ENCODE assay signal across 13 cellular contexts in the genomic region with DNA sequence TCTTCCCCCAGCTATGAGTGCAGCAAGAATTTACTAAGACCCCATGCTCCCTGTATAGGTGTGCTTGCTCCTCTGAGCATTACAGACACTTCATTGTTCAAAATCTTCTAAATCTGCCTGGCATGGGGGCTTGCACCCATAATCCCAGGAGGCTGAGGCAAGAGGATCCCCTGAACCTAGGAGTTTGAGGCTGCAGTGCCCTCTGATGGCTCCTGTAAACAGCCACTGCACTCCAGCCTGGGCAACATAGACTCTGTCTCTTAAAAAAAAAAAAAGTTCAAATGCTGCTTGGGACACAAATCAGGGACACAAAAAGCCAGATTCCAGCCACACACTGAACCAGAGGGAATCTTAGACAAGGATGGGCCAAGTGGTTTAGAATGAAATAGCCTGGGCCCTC. TPM values are rescaled to one million over a fixed set of nuclear protein-coding genes. Genes with fewer than 3 reads are reported as not detected.
DNase-seq lines count a peak whose midpoint lies in the region; ATAC-seq and TF ChIP-seq lines count a peak whose summit lies in the region.
"Had no signal": no experiment of that assay in that cellular context is flagged by ENCODE, and none has a peak within 500 bp of the region (broad histone marks: within the 10 kb centered on the region; RNA-seq: fewer than 3 reads in every experiment).

No MANE protein-coding gene starts in this region.

- peaks cover 7% of the 10 kb centered on the region for H3K79me2 ChIP-seq in MM.1S (ENCODE audit: low read length)

- POLR2A ChIA-PET in activated CD8-positive, alpha-beta T cell treated with anti-CD3 and anti-CD28 coated beads for 36 hours (lab: Charles Lee): interaction anchor here (1.3 kb wide), 1 partner anchor 35 kb away, joined by 5 read pairs; no protein-coding TSS in a partner anchor
- POLR2A ChIA-PET in activated CD8-positive, alpha-beta T cell treated with anti-CD3 and anti-CD28 coated beads, Interleukin-2, amount 10 ng/mL, durations not matched to agents 7 days and 5 days (lab: Charles Lee): interaction anchor here (1.0 kb wide), 1 partner anchor 48 kb away, joined by 5 read pairs; no protein-coding TSS in a partner anchor

- no peak for ATAC-seq in activated CD8-positive, alpha-beta T cell treated with anti-CD3 and anti-CD28 coated beads for 36 hours
- no peak for ATAC-seq in activated CD8-positive, alpha-beta T cell treated with anti-CD3 and anti-CD28 coated beads, Interleukin-2, amount 10 ng/mL, durations not matched to agents 7 days and 5 days
- ATAC-seq in HG03039 (IDR thresholded peaks at IDR 0.05; ENCODE audit: unreplicated experiment) (no peak), upper lobe of left lung (ENCODE audit: low FRiP score in 2 of 2) (no peak)
- ATAC-seq: esophagus mucosa had no signal

- peaks cover 14% of the 10 kb centered on the region for H3K27me3 ChIP-seq in MM.1S (replicated peaks; ENCODE audit: insufficient read depth, low read length)
- H3K27me3 ChIP-seq in spleen (replicated peaks in 1 of 7): peaks cover 0 to 9% (median 0%) of the 10 kb centered on the region in 7 donors
- H3K27me3 ChIP-seq in upper lobe of left lung: no peaks in the 10 kb centered on the region
- H3K27me3 ChIP-seq: ovary had no signal

- H3K36me3 ChIP-seq in MM.1S (replicated peaks; ENCODE audit: insufficient read depth, low read length): no peaks in the 10 kb centered on the region
- H3K36me3 ChIP-seq in spleen: no peaks in the 10 kb centered on the region
- H3K36me3 ChIP-seq in upper lobe of left lung: no peaks in the 10 kb centered on the region
- H3K36me3 ChIP-seq: ovary had no signal

- CTCF ChIA-PET in activated CD8-positive, alpha-beta T cell treated with anti-CD3 and anti-CD28 coated beads for 36 hours (lab: Charles Lee): interaction anchor here (0.8 to 2.7 kb wide), 5 partner anchors 8 to 150 kb away, joined by 3 to 13 read pairs (median 5); no protein-coding TSS in a partner anchor
- CTCF ChIA-PET in activated CD8-positive, alpha-beta T cell treated with anti-CD3 and anti-CD28 coated beads, Interleukin-2, amount 10 ng/mL, durations not matched to agents 7 days and 5 days (lab: Charles Lee): interaction anchor here (1.0 to 9.4 kb wide), 5 partner anchors 10 to 150 kb away, joined by 3 to 100 read pairs (median 5); no protein-coding TSS in a partner anchor

- H4K20me1 ChIP-seq in MM.1S (ENCODE audit: insufficient read depth, low read length): no peaks in the 10 kb centered on the region

- no peak overlapping the region for H3K4me3 Mint-ChIP-seq in activated CD8-positive, alpha-beta T cell treated with anti-CD3 and anti-CD28 coated beads for 36 hours
- H3K4me3 Mint-ChIP-seq in activated CD8-positive, alpha-beta T cell treated with anti-CD3 and anti-CD28 coated beads, Interleukin-2, amount 10 ng/mL, durations not matched to agents 7 days and 5 days: no peak overlapping the region
- H3K4me3 Mint-ChIP-seq in chondrocyte (ENCODE audit: unreplicated experiment): no peak overlapping the region
- H3K4me3 Mint-ChIP-seq: activated CD4-positive, alpha-beta T cell treated with anti-CD3 and anti-CD28 coated beads, Interleukin-2, amount 10 ng/mL, durations not matched to agents 24 days and 14 days had no signal

- no peak overlapping the region for H3K27ac ChIP-seq in MM.1S (ENCODE audit: low read length)
- peak overlapping the region in 7 of 8 donors; percentile 13 to 66 (median 48) for H3K27ac ChIP-seq in spleen
- no peak overlapping the region for H3K27ac ChIP-seq in upper lobe of left lung
- H3K27ac ChIP-seq: ovary had no signal

- H3K4me1 ChIP-seq in MM.1S (ENCODE audit: low read length) (peaks cover 3% of the 10 kb centered on the region; the same call in 1 of the 2 replicates), spleen (peaks cover 5 to 61% (median 29%) of the 10 kb centered on the region in 6 donors), upper lobe of left lung (peaks cover 13 to 19% (median 14%) of the 10 kb centered on the region in 4 donors)

- H3F3A ChIP-seq in MM.1S (ENCODE audit: insufficient read depth, low read length): 0 out of 2 replicates have a peak, but pooled peaks cover 4% of the 10 kb centered on the region

- TF ChIP-seq EP300 in upper lobe of left lung (IDR thresholded peaks at IDR 0.05): no peak

- TF ChIP-seq CTCF in activated CD8-positive, alpha-beta T cell treated with anti-CD3 and anti-CD28 coated beads for 36 hours (IDR thresholded peaks at IDR 0.05): peak; percentile 24
- TF ChIP-seq CTCF in MM.1S (IDR thresholded peaks at IDR 0.05; ENCODE audit: low read length) (peak; percentile 17), chondrocyte (IDR thresholded peaks at IDR 0.05) (peak; percentile 25), spleen (IDR thresholded peaks at IDR 0.05 in 8 of 11, conservative IDR thresholded peaks at IDR 0.05 in 3 of 11) (no peak), upper lobe of left lung (IDR thresholded peaks at IDR 0.05) (no peak)

- H3K4me3 ChIP-seq in MM.1S (ENCODE audit: low read length) (no peak overlapping the region), spleen (no peak overlapping the region), upper lobe of left lung (no peak overlapping the region)
- H3K4me3 ChIP-seq: ovary had no signal

- no peak overlapping the region for H3K9ac ChIP-seq in MM.1S (ENCODE audit: low read length)

- no peak overlapping the region for H3K4me2 ChIP-seq in MM.1S (ENCODE audit: low read depth, low read length)

- peaks cover 19% of the 10 kb centered on the region for H3K4me1 Mint-ChIP-seq in activated CD8-positive, alpha-beta T cell treated with anti-CD3 and anti-CD28 coated beads for 36 hours (ENCODE audit: low read depth)
- H3K4me1 Mint-ChIP-seq in activated CD8-positive, alpha-beta T cell treated with anti-CD3 and anti-CD28 coated beads, Interleukin-2, amount 10 ng/mL, durations not matched to agents 7 days and 5 days (ENCODE audit: low read depth): peaks cover 29% of the 10 kb centered on the region
- peaks cover 12% of the 10 kb centered on the region for H3K4me1 Mint-ChIP-seq in chondrocyte (ENCODE audit: low read depth)

- H3K9me3 ChIP-seq in MM.1S (replicated peaks; ENCODE audit: insufficient read depth, low read length) (no peaks in the 10 kb centered on the region), spleen (no peaks in the 10 kb centered on the region), upper lobe of left lung (no peaks in the 10 kb centered on the region)
- H3K9me3 ChIP-seq: ovary had no signal

- no peaks in the 10 kb centered on the region for H3K36me3 Mint-ChIP-seq in activated CD8-positive, alpha-beta T cell treated with anti-CD3 and anti-CD28 coated beads for 36 hours (ENCODE audit: low read depth)
- peaks cover 6% of the 10 kb centered on the region for H3K36me3 Mint-ChIP-seq in activated CD8-positive, alpha-beta T cell treated with anti-CD3 and anti-CD28 coated beads, Interleukin-2, amount 10 ng/mL, durations not matched to agents 7 days and 5 days (ENCODE audit: low read depth)
- H3K36me3 Mint-ChIP-seq in chondrocyte (ENCODE audit: low read depth): no peaks in the 10 kb centered on the region

- intact Hi-C loops in activated CD8-positive, alpha-beta T cell treated with anti-CD3 and anti-CD28 coated beads for 36 hours (cut with micrococcal nuclease): loop anchor here (5.0 kb wide), 1 partner anchor 50 kb away; no protein-coding TSS in a partner anchor
- intact Hi-C loops in spleen (cut with DNase I; ENCODE audit: low total_unique reads): no loop called here

- TF ChIP-seq POLR2A in spleen (IDR thresholded peaks at IDR 0.05) (no peak), upper lobe of left lung (IDR thresholded peaks at IDR 0.05) (no peak)

- H3K9me3 Mint-ChIP-seq in activated CD8-positive, alpha-beta T cell treated with anti-CD3 and anti-CD28 coated beads for 36 hours: no peaks in the 10 kb centered on the region
- H3K9me3 Mint-ChIP-seq in activated CD8-positive, alpha-beta T cell treated with anti-CD3 and anti-CD28 coated beads, Interleukin-2, amount 10 ng/mL, durations not matched to agents 7 days and 5 days (ENCODE audit: insufficient read depth): no peaks in the 10 kb centered on the region
- no peaks in the 10 kb centered on the region for H3K9me3 Mint-ChIP-seq in chondrocyte (ENCODE audit: low read depth)
- H3K9me3 Mint-ChIP-seq: activated CD4-positive, alpha-beta T cell treated with anti-CD3 and anti-CD28 coated beads, Interleukin-2, amount 10 ng/mL, durations not matched to agents 24 days and 14 days had no signal

- H3K9me2 ChIP-seq in MM.1S (replicated peaks; ENCODE audit: insufficient read depth, low read length): no peaks in the 10 kb centered on the region

- no peak overlapping the region for H2AFZ ChIP-seq in MM.1S (ENCODE audit: low read length)

- no peak overlapping the region for H3K27ac Mint-ChIP-seq in activated CD8-positive, alpha-beta T cell treated with anti-CD3 and anti-CD28 coated beads for 36 hours
- no peak overlapping the region for H3K27ac Mint-ChIP-seq in activated CD8-positive, alpha-beta T cell treated with anti-CD3 and anti-CD28 coated beads, Interleukin-2, amount 10 ng/mL, durations not matched to agents 7 days and 5 days
- H3K27ac Mint-ChIP-seq in chondrocyte (ENCODE audit: unreplicated experiment): no peak overlapping the region
- H3K27ac Mint-ChIP-seq: activated CD4-positive, alpha-beta T cell treated with anti-CD3 and anti-CD28 coated beads, Interleukin-2, amount 10 ng/mL, durations not matched to agents 24 days and 14 days had no signal

- no peaks in the 10 kb centered on the region for H3K27me3 Mint-ChIP-seq in activated CD8-positive, alpha-beta T cell treated with anti-CD3 and anti-CD28 coated beads for 36 hours
- peaks cover 3% of the 10 kb centered on the region for H3K27me3 Mint-ChIP-seq in activated CD8-positive, alpha-beta T cell treated with anti-CD3 and anti-CD28 coated beads, Interleukin-2, amount 10 ng/mL, durations not matched to agents 7 days and 5 days (ENCODE audit: low read depth)
- peaks cover 4% of the 10 kb centered on the region for H3K27me3 Mint-ChIP-seq in chondrocyte (ENCODE audit: low read depth)

- peak; percentile 38 for DNase-seq in activated CD8-positive, alpha-beta T cell treated with anti-CD3 and anti-CD28 coated beads for 36 hours
- DNase-seq in activated CD8-positive, alpha-beta T cell treated with anti-CD3 and anti-CD28 coated beads, Interleukin-2, amount 10 ng/mL, durations not matched to agents 7 days and 5 days: no peak
- DNase-seq in MM.1S: no peak
- DNase-seq in chondrocyte (ENCODE audit: low spot score): no peak
- no peak for DNase-seq in spleen
- DNase-seq in iPS-NIHi11 (ENCODE audit: low spot score): no peak
- no peak for DNase-seq in upper lobe of left lung
- DNase-seq: activated CD4-positive, alpha-beta T cell treated with anti-CD3 and anti-CD28 coated beads, Interleukin-2, amount 10 ng/mL, durations not matched to agents 24 days and 14 days; activated gamma-delta T cell; NCI-H1694; ovary had no signal

RNA-seq across cellular contexts. Expression of a gene that starts 3.4 kb away (rescaled TPM):
- total RNA-seq in activated CD8-positive, alpha-beta T cell treated with anti-CD3 and anti-CD28 coated beads for 36 hours: 10 to 100 TPM; 80.4 to 86.7 TPM
- 100 to 1,000 TPM in 1 of 2 experiments, 10 to 100 TPM in 1; 97.0 to 102 TPM for total RNA-seq in activated CD8-positive, alpha-beta T cell treated with anti-CD3 and anti-CD28 coated beads, Interleukin-2, amount 10 ng/mL, durations not matched to agents 7 days and 5 days
- total RNA-seq in chondrocyte (43.9 to 48.1 TPM (median 44.0 TPM) in 3 replicates), spleen (10 to 100 TPM; 11.3 to 31.5 (median 18.1) TPM), upper lobe of left lung (10 to 100 TPM in 5 of 6 donors, 1 to 10 TPM in 1; 8.2 to 33.4 (median 26.5) TPM)
- 10 to 100 TPM; 10.6 to 26.7 (median 22.5) TPM for polyA plus RNA-seq in spleen

RNA-seq across cellular contexts. Expression of a gene that starts 22.7 kb away (rescaled TPM):
- under 1 TPM in 1 of 2 experiments, not detected in 1; 0.29 TPM for total RNA-seq in activated CD8-positive, alpha-beta T cell treated with anti-CD3 and anti-CD28 coated beads for 36 hours
- under 1 TPM; 0.05 to 0.45 TPM for total RNA-seq in activated CD8-positive, alpha-beta T cell treated with anti-CD3 and anti-CD28 coated beads, Interleukin-2, amount 10 ng/mL, durations not matched to agents 7 days and 5 days
- total RNA-seq in chondrocyte (0.15 to 0.36 TPM in 2 of 3 replicates, not detected in the other), spleen (under 1 TPM in 2 of 7 donors, not detected in 5; 0.22 to 0.26 TPM), upper lobe of left lung (10 to 100 TPM in 1 of 6 donors, 1 to 10 TPM in 5; 1.8 to 11.4 (median 3.7) TPM)
- 1 to 10 TPM in 1 of 3 donors, under 1 TPM in 1, not detected in 1; 0.02 to 1.3 TPM for polyA plus RNA-seq in spleen
- polyA plus RNA-seq: ovary had no signal

RNA-seq across cellular contexts. Expression of a gene that starts 27.6 kb away (rescaled TPM):
- total RNA-seq in activated CD8-positive, alpha-beta T cell treated with anti-CD3 and anti-CD28 coated beads for 36 hours: under 1 TPM; 0.83 to 0.99 TPM
- total RNA-seq in activated CD8-positive, alpha-beta T cell treated with anti-CD3 and anti-CD28 coated beads, Interleukin-2, amount 10 ng/mL, durations not matched to agents 7 days and 5 days: 1 to 10 TPM in 1 of 2 experiments, under 1 TPM in 1; 0.61 to 1.0 TPM
- total RNA-seq in chondrocyte (0.57 to 2.5 TPM (median 2.1 TPM) in 3 replicates), spleen (1 to 10 TPM in 4 of 7 donors, under 1 TPM in 2, not detected in 1; 0.43 to 6.0 (median 1.5) TPM), upper lobe of left lung (10 to 100 TPM in 2 of 6 donors, 1 to 10 TPM in 4; 2.1 to 27.2 (median 4.8) TPM)
- under 1 TPM; 0.26 to 0.54 (median 0.50) TPM for polyA plus RNA-seq in spleen

Comparison
In these comparisons a context has a peak if more than half of its experiments do, and no peak if none do; other contexts are left out.
1. CTCF ChIP-seq: peak in activated CD8-positive, alpha-beta T cell treated with anti-CD3 and anti-CD28 coated beads for 36 hours (single experiment), MM.1S (single experiment) and chondrocyte (single experiment); none in spleen (0 of 11) and upper lobe of left lung (0 of 6).
2. H3K27ac ChIP-seq: peak in spleen (7 of 8); none in MM.1S (single experiment) and upper lobe of left lung (0 of 4).